In the genomic region with DNA sequence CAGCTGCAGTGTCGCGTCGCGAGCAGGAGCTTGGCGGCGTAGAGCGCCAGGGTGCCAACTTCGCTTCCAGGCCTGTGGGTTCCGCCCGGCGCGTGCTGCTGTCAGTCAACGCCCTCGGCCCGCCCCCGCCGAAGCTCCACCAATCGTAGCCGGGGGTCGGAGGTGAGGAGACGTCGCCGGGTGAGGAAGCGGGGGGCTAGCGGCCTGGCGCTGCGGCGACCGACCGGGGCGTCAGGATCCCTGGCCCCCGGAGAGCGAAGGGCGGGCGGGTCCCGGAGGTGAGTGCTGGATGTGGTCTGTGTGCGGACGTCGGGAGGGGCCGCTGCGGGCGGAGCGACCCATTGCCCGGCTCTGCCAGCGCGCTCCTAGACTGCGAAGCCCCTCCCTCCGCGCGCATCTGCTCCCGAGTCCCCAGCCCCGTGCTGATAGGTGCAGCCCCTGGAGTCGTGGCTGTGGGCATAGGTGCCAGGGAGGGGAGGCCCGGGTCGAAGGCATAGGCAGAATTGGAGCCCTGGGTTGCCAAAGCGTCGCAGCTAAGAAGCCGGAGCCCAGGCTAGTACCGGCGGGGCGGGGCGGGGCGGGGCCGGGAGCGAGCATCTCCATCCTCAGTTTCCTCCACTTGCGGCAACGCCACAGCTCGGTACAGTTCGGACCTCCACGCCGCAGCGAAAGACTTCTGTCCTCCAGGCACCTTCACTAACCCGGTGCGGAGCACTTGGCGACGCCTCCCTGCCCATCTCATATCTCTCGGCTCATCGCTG, we compare ENCODE assay signal across 8 cellular contexts. TPM values are rescaled to one million over a fixed set of nuclear protein-coding genes. Genes with fewer than 3 reads are reported as not detected.
DNase-seq lines count a peak whose midpoint lies in the region; ATAC-seq and TF ChIP-seq lines count a peak whose summit lies in the region.

A gene (plus strand): TSS at position 165 of the 761 bp plus-strand sequence. CDS start 6,386 bp downstream, outside the sequence.

- H3K27ac ChIP-seq in C4-2B (peak within 1 kb of the TSS; percentile 87), right lobe of liver (peak within 1 kb of the TSS; percentile 20 to 71 (median 60))

- no peaks in the 10 kb centered on the region for H3K27me3 ChIP-seq in right lobe of liver

- peaks cover 0 to 5% (median 0%) of the 10 kb centered on the region in 4 donors for H3K4me1 ChIP-seq in right lobe of liver

- TF ChIP-seq CTCF in C4-2B (conservative IDR thresholded peaks at IDR 0.05) (no peak), right lobe of liver (IDR thresholded peaks at IDR 0.05) (no peak)

- DNase-seq in NCI-H69 (lab: John Stamatoyannopoulos, UW), result peak; percentile 86
- peak; percentile 93 to 94 for DNase-seq in activated CD4-positive, alpha-beta T cell treated with anti-CD3 and anti-CD28 coated beads, Interleukin-2, amount 50 U/mL, for 4 hours
- peak; percentile 41 to 84 for DNase-seq in dermis microvascular lymphatic vessel endothelial cell (ENCODE audit: low read depth in 2 of 2)
- DNase-seq in right lobe of liver, result peak; percentile 85 to 92 (median 90)
- DNase-seq in stimulated activated CD4-positive, alpha-beta T cell treated with anti-CD3 and anti-CD28 coated beads, Interleukin-4, amount 100 ng/mL, for 4 hours, result peak; percentile 92 to 94

- H3K4me3 ChIP-seq in right lobe of liver, result peak within 1 kb of the TSS; percentile 68 to 83 (median 71)

- WGBS in right lobe of liver (ENCODE audit: insufficient coverage, low coverage, low lambda C conversion rate, missing lambda C conversion rate), result 8% methylated on average over 15 of the region's 78 CpGs

- TF ChIP-seq POLR2A in right lobe of liver (IDR thresholded peaks at IDR 0.05), result no peak

- ATAC-seq in GM19372 (IDR thresholded peaks at IDR 0.05; ENCODE audit: low read depth, unreplicated experiment) (peak; percentile 93), HG03521 (IDR thresholded peaks at IDR 0.05; ENCODE audit: unreplicated experiment) (peak; percentile 92), right lobe of liver (peak; percentile 97)

- no peaks in the 10 kb centered on the region for H3K9me3 ChIP-seq in right lobe of liver

- intact Hi-C loops in right lobe of liver (cut with DNase I), result no loop called here

- no peaks in the 10 kb centered on the region for H3K36me3 ChIP-seq in right lobe of liver

RNA-seq across cellular contexts. Expression of the gene that starts here (rescaled TPM):
- total RNA-seq in dermis microvascular lymphatic vessel endothelial cell (3.9 and 8.0 TPM in 2 replicates), right lobe of liver (1 to 10 TPM in 5 of 6 experiments, under 1 TPM in 1; 0.75 to 2.9 (median 1.7) TPM)

Comparison
In these comparisons a context has a peak if more than half of its experiments do, and no peak if none do; other contexts are left out.
1. Peak in every context shown above with its lines: DNase-seq, ATAC-seq, H3K4me3 ChIP-seq and H3K27ac ChIP-seq.